In genomic region chr10:4956955-4957645, GRCh38 we compare ENCODE assay signal across 8 cellular contexts. TPM values are rescaled to one million over a fixed set of nuclear protein-coding genes. Genes with fewer than 3 reads are reported as not detected.
DNase-seq lines count a peak whose midpoint lies in the region; ATAC-seq and TF ChIP-seq lines count a peak whose summit lies in the region.
"Not testable (repeated sequence)": the region's sequence is repeated elsewhere in the genome, so short reads cannot be mapped to it uniquely, and the experiment has no call there.
"Had no signal": no experiment of that assay in that cellular context is flagged by ENCODE, and none has a peak within 500 bp of the region (broad histone marks: within the 10 kb centered on the region; RNA-seq: fewer than 3 reads in every experiment).

No MANE protein-coding gene starts in this region.

- intact Hi-C loops in PC-9 (cut with micrococcal nuclease; ENCODE audit: unreplicated experiment): loop anchor here (1.0 kb wide), 1 partner anchor 10 kb away; no protein-coding TSS in a partner anchor
- intact Hi-C loops in body of pancreas (cut with DNase I): not testable (repeated sequence)

- H3K4me2 ChIP-seq in PC-9: peak overlapping the region; percentile 61
- not testable (repeated sequence) for H3K4me2 ChIP-seq in hepatocyte

- H3K36me3 ChIP-seq in PC-9 (ENCODE audit: low read depth); body of pancreas (replicated peaks in 1 of 2; ENCODE audit: insufficient read depth in 1 of 2, low read depth in 2 of 2); hepatocyte (replicated peaks; ENCODE audit: insufficient read depth, low read depth); liver (ENCODE audit: control insufficient read depth in 4 of 4, insufficient read depth in 3 of 4, low read depth in 1 of 4, low read length in 3 of 4): not testable (repeated sequence)

- not testable (repeated sequence) for H3K27me3 ChIP-seq in PC-9 (ENCODE audit: insufficient read depth, low read depth); body of pancreas; hepatocyte; liver (ENCODE audit: control insufficient read depth in 4 of 4, insufficient read depth in 4 of 4, low read length in 3 of 4)

- H3K4me1 ChIP-seq in PC-9 (replicated peaks; ENCODE audit: insufficient read depth): peaks cover 15% of the 10 kb centered on the region
- not testable (repeated sequence) for H3K4me1 ChIP-seq in body of pancreas; hepatocyte (ENCODE audit: insufficient read depth); liver (ENCODE audit: control insufficient read depth in 4 of 4, insufficient read depth in 4 of 4, low read length in 3 of 4)

- POLR2A ChIA-PET in PC-9 (lab: Charles Lee; ENCODE audit: unreplicated experiment): not testable (repeated sequence)

- CTCF ChIA-PET in PC-9 (lab: Charles Lee): not testable (repeated sequence)

- TF ChIP-seq RAD21 in liver (IDR thresholded peaks at IDR 0.05): not testable (repeated sequence)

- H3K4me3 ChIP-seq in PC-9; body of pancreas; epithelial cell of esophagus (ENCODE audit: low read length); hepatocyte; liver (ENCODE audit: low read depth in 1 of 3, low read length in 3 of 3): not testable (repeated sequence)

- ATAC-seq in body of pancreas: peak; percentile 82

- DNase-seq in DMS53 (lab: John Stamatoyannopoulos, UW) (peak; percentile 33), PC-9 (peak; percentile 46 to 69), body of pancreas (peak in 3 of 4 donors; percentile 22 to 37 (median 31)), epithelial cell of esophagus (ENCODE audit: low read depth) (peak; percentile 40)
- DNase-seq in hepatocyte (ENCODE audit: low spot score): not testable (repeated sequence)

- not testable (repeated sequence) for H3K9me3 ChIP-seq in PC-9 (ENCODE audit: insufficient read depth, low read depth); body of pancreas; hepatocyte (ENCODE audit: low read depth); liver (ENCODE audit: control insufficient read depth in 4 of 4, low read length in 3 of 4)

- TSS peak; percentile 88 for BruUV-seq in PC-9 (replicated peaks; lab: Mats Ljungman, UMichigan)

- H3K27ac ChIP-seq in PC-9 (peak overlapping the region; percentile 92), hepatocyte (peak overlapping the region; percentile 50), liver (ENCODE audit: low read depth in 1 of 2, low read length in 2 of 2) (peak overlapping the region; percentile 46 to 54)
- H3K27ac ChIP-seq in body of pancreas: not testable (repeated sequence)

- not testable (repeated sequence) for TF ChIP-seq POLR2A in body of pancreas (IDR thresholded peaks at IDR 0.05)

- WGBS in body of pancreas, 2 donors: 36 to 45% methylated on average over 5 of the region's 5 CpGs
- 59% methylated on average over 5 of the region's 5 CpGs for WGBS in hepatocyte (ENCODE audit: low lambda C conversion rate, missing lambda C conversion rate)
- WGBS in liver: 33% methylated on average over 5 of the region's 5 CpGs

- not testable (repeated sequence) for H3K79me2 ChIP-seq in PC-9 (ENCODE audit: low read depth); hepatocyte

- H3F3A ChIP-seq in PC-9 (ENCODE audit: insufficient read depth, low read depth): not testable (repeated sequence)

- not testable (repeated sequence) for H4K20me1 ChIP-seq in PC-9 (ENCODE audit: insufficient read depth); hepatocyte (ENCODE audit: insufficient read depth, poor library complexity, severe bottlenecking)

- not testable (repeated sequence) for TF ChIP-seq CTCF in PC-9 (conservative IDR thresholded peaks at IDR 0.05); body of pancreas (IDR thresholded peaks at IDR 0.05); epithelial cell of esophagus (IDR thresholded peaks at IDR 0.05; ENCODE audit: insufficient read depth, low read depth, low read length, missing control alignments); hepatocyte (IDR thresholded peaks at IDR 0.05; ENCODE audit: poor library complexity); liver (IDR thresholded peaks at IDR 0.05; ENCODE audit: low read depth, low read length, missing input control)

- not testable (repeated sequence) for H3K9ac ChIP-seq in liver (ENCODE audit: low read depth in 1 of 2, low read length in 2 of 2)

- 0 out of 2 replicates have a peak overlapping the region, but pooled peaks have one; percentile 48 for H2AFZ ChIP-seq in PC-9
- not testable (repeated sequence) for H2AFZ ChIP-seq in hepatocyte

- not testable (repeated sequence) for H3K9me2 ChIP-seq in PC-9 (ENCODE audit: insufficient read depth); hepatocyte (replicated peaks; ENCODE audit: insufficient read depth)

TF ChIP-seq in liver, 16 proteins besides CTCF, POLR2A, EP300 and RAD21:
- TF ChIP-seq JUND (IDR thresholded peaks at IDR 0.05) (peak in 1 of 2 donors; percentile 41), RXRA (IDR thresholded peaks at IDR 0.05) (peak in 1 of 2 donors; percentile 38), FOXA2 (IDR thresholded peaks at IDR 0.05) (peak; percentile 74), HNF4A (conservative IDR thresholded peaks at IDR 0.05) (peak in 1 of 2 donors; percentile 36), SP1 (IDR thresholded peaks at IDR 0.05) (peak; percentile 9), FOXA1 (IDR thresholded peaks at IDR 0.05) (peak; percentile 47)

RNA-seq across cellular contexts. Expression of gene AKR1C1, which starts 6.1 kb away (rescaled TPM):
- total RNA-seq in PC-9 (2021) (1,253 and 1,313 TPM in 2 replicates), body of pancreas (10 to 100 TPM; 18.9 to 49.4 TPM), hepatocyte (175 and 179 TPM in 2 replicates), liver (100 to 1,000 TPM; 128 to 131 TPM)
- polyA plus RNA-seq in hepatocyte (67.8 and 106 TPM in 2 replicates), liver (100 to 1,000 TPM; 159 to 540 TPM)

RNA-seq across cellular contexts. Expression of gene AKR1C2, which starts 46.6 kb away (rescaled TPM):
- total RNA-seq in PC-9 (2021): 1,997 and 2,032 TPM in 2 replicates
- 1 to 10 TPM; 3.1 to 5.6 TPM for total RNA-seq in body of pancreas
- total RNA-seq in hepatocyte: 47.7 and 51.0 TPM in 2 replicates
- 35.0 and 51.7 TPM in 2 replicates for polyA plus RNA-seq in hepatocyte
- 100 to 1,000 TPM in 1 of 2 donors, 10 to 100 TPM in 1; 63.8 to 129 TPM for total RNA-seq in liver
- polyA plus RNA-seq in liver: 100 to 1,000 TPM; 195 to 699 TPM
- total RNA-seq: G401, H7 had no signal

Comparison
In these comparisons a context has a peak if more than half of its experiments do, and no peak if none do; other contexts are left out.
1. RNA of gene AKR1C2, which starts 46.6 kb away (total RNA-seq): 1,997 to 2,032 TPM in PC-9; 63.8 to 129 TPM in liver, 47.7 to 51.0 TPM in hepatocyte and 3.1 to 5.6 TPM in body of pancreas; every median in the first group is over 10 times any median in the second.